In genomic region chr1:247370786-247371732, GRCh38 we compare ENCODE assay signal across 1 cellular context.
TF ChIP-seq lines count a peak whose summit lies in the region.

No MANE protein-coding gene starts in this region.

TF ChIP-seq in K562, 482 proteins besides CTCF, POLR2A, EP300 and RAD21 (continued from another document):
- peak; percentile 86 for TF ChIP-seq CHD7 (IDR thresholded peaks at IDR 0.05; ENCODE audit: low read depth, low read length)
- no peak for TF ChIP-seq KLF6 (CRISPR knock-in tag; IDR thresholded peaks at IDR 0.05; ENCODE audit: borderline replicate concordance)
- no peak for TF ChIP-seq RBM22 (IDR thresholded peaks at IDR 0.05; ENCODE audit: low read depth, low read length, poor library complexity, severe bottlenecking)
- no peak for TF ChIP-seq ETS2 (tag; IDR thresholded peaks at IDR 0.05; ENCODE audit: borderline replicate concordance, poor library complexity, severe bottlenecking)
